9 cellular contexts compared by ENCODE assay signal in genomic region chr17:15998031-15998574, GRCh38. TPM values are rescaled to one million over a fixed set of nuclear protein-coding genes. Genes with fewer than 3 reads are reported as not detected.
A peak's percentile ranks its signal among the peaks of the same experiment; 100 is the strongest.
DNase-seq lines count a peak whose midpoint lies in the region; ATAC-seq and TF ChIP-seq lines count a peak whose summit lies in the region.
"Had no signal": no experiment of that assay in that cellular context is flagged by ENCODE, and none has a peak within 500 bp of the region (broad histone marks: within the 10 kb centered on the region; RNA-seq: fewer than 3 reads in every experiment).

No MANE protein-coding gene starts in this region.

- TF ChIP-seq EP300 in esophagus muscularis mucosa (IDR thresholded peaks at IDR 0.05) = no peak

- TF ChIP-seq POLR2A in esophagus muscularis mucosa (IDR thresholded peaks at IDR 0.05; ENCODE audit: low read depth) (no peak), spleen (IDR thresholded peaks at IDR 0.05) (no peak)

- DNase-seq in SKM-1 treated with dmso at 0.1 percent for 144 hours (lab: John Stamatoyannopoulos, UW; ENCODE audit: unreplicated experiment) (peak; percentile 57), SKM-1 (lab: John Stamatoyannopoulos, UW; ENCODE audit: unreplicated experiment) (no peak), PC-9 (no peak), esophagus muscularis mucosa (ENCODE audit: extremely low spot score) (no peak), spleen (no peak), NCI-H1105 (lab: John Stamatoyannopoulos, UW) (no peak), NCI-H510A treated with DMSO at 0.1 percent for 48 hours (lab: John Stamatoyannopoulos, UW) (no peak)
- DNase-seq: activated naive CD4-positive, alpha-beta T cell had no signal

- H3K79me2 ChIP-seq in PC-9 (ENCODE audit: low read depth) = peaks cover 45% of the 10 kb centered on the region

- POLR2A ChIA-PET in PC-9 (lab: Charles Lee; ENCODE audit: unreplicated experiment) = interaction anchor here (0.6 to 0.7 kb wide), 3 partner anchors 12 to 52 kb away, joined by 5 to 19 read pairs (median 5); no protein-coding TSS in a partner anchor

- H3K27ac ChIP-seq in PC-9 (peak overlapping the region; percentile 97), esophagus muscularis mucosa (replicated peaks in 1 of 4) (peak overlapping the region; percentile 91 to 98 (median 98)), spleen (peak overlapping the region in 6 of 8 donors; percentile 93 to 99 (median 96))

- peaks cover 9% of the 10 kb centered on the region; the same call in 1 of the 2 replicates for H3K9me3 ChIP-seq in PC-9 (ENCODE audit: insufficient read depth, low read depth)
- H3K9me3 ChIP-seq in esophagus muscularis mucosa = no peaks in the 10 kb centered on the region
- no peaks in the 10 kb centered on the region for H3K9me3 ChIP-seq in spleen

- H2AFZ ChIP-seq in PC-9 = no peak overlapping the region

- H4K20me1 ChIP-seq in PC-9 (ENCODE audit: insufficient read depth) = peaks cover 8% of the 10 kb centered on the region; the same call in 1 of the 2 replicates

- no TSS peak for BruUV-seq in PC-9 (replicated peaks; lab: Mats Ljungman, UMichigan)

- H3K4me3 ChIP-seq in PC-9 (peak overlapping the region; percentile 85; the same call in 1 of the 2 replicates), esophagus muscularis mucosa (peak overlapping the region in 3 of 4 donors; percentile 74 to 93 (median 84)), spleen (peak overlapping the region in 4 of 8 donors; percentile 71 to 93 (median 73))

- peak overlapping the region; percentile 89 for H3K4me2 ChIP-seq in PC-9

- H3K36me3 ChIP-seq in PC-9 (ENCODE audit: low read depth) (peaks cover 20% of the 10 kb centered on the region), esophagus muscularis mucosa (peaks cover 12 to 43% (median 25%) of the 10 kb centered on the region in 4 donors), spleen (peaks cover 0 to 52% (median 14%) of the 10 kb centered on the region in 6 donors)

- intact Hi-C loops in PC-9 (cut with micrococcal nuclease; ENCODE audit: unreplicated experiment) = loop anchor here (1.0 to 5.0 kb wide), 8 partner anchors 17 to 347 kb away; partner anchors contain the start of gene ADORA2B
- intact Hi-C loops in esophagus muscularis mucosa (cut with DNase I) = loop anchor here (2.0 to 10.0 kb wide), 2 partner anchors 53 to 169 kb away; partner anchors contain the start of gene ADORA2B
- intact Hi-C loops in spleen (cut with DNase I; ENCODE audit: low total_unique reads) = no loop called here

- CTCF ChIA-PET in PC-9 (lab: Charles Lee) = interaction anchor here (0.7 to 1.3 kb wide), 2 partner anchors 51 to 53 kb away, joined by 5 to 6 read pairs; partner anchors contain the start of gene ADORA2B

- no peak for TF ChIP-seq CTCF in PC-9 (conservative IDR thresholded peaks at IDR 0.05)
- no peak for TF ChIP-seq CTCF in esophagus muscularis mucosa (IDR thresholded peaks at IDR 0.05)
- TF ChIP-seq CTCF in spleen (IDR thresholded peaks at IDR 0.05 in 8 of 11, conservative IDR thresholded peaks at IDR 0.05 in 3 of 11) = no peak

- H3K27me3 ChIP-seq in PC-9 (ENCODE audit: insufficient read depth, low read depth) (no peaks in the 10 kb centered on the region), esophagus muscularis mucosa (no peaks in the 10 kb centered on the region), spleen (replicated peaks in 1 of 7) (no peaks in the 10 kb centered on the region)

- 74% methylated on average over 4 of the region's 4 CpGs for WGBS in esophagus muscularis mucosa
- 76 to 88% (median 83%) methylated on average over 4 of the region's 4 CpGs for WGBS in spleen, 5 donors

- H3K9me2 ChIP-seq in PC-9 (ENCODE audit: insufficient read depth) = no peaks in the 10 kb centered on the region

- peaks cover 20% of the 10 kb centered on the region for H3F3A ChIP-seq in PC-9 (ENCODE audit: insufficient read depth, low read depth)

- H3K4me1 ChIP-seq in PC-9 (replicated peaks; ENCODE audit: insufficient read depth) (peaks cover 21% of the 10 kb centered on the region), esophagus muscularis mucosa (peaks cover 13 to 34% (median 30%) of the 10 kb centered on the region in 4 donors), spleen (peaks cover 12 to 71% (median 36%) of the 10 kb centered on the region in 6 donors)

- no peak for ATAC-seq in GM21737 (IDR thresholded peaks at IDR 0.05; ENCODE audit: unreplicated experiment)

RNA-seq across cellular contexts. Expression of gene ZSWIM7, which starts 1.4 kb away (rescaled TPM):
- total RNA-seq in PC-9 (2021) (13.0 and 19.1 TPM in 2 replicates), esophagus muscularis mucosa (10 to 100 TPM; 16.2 to 22.7 (median 17.5) TPM), spleen (10 to 100 TPM; 13.4 to 40.4 (median 20.7) TPM)
- 10 to 100 TPM; 32.8 to 47.6 (median 42.3) TPM for polyA plus RNA-seq in spleen

RNA-seq across cellular contexts. Expression of gene TTC19, which starts 1.5 kb away (rescaled TPM):
- total RNA-seq in PC-9 (2021) = 53.5 and 74.7 TPM in 2 replicates
- total RNA-seq in esophagus muscularis mucosa = 10 to 100 TPM; 40.9 to 56.4 (median 50.5) TPM
- 10 to 100 TPM; 29.9 to 59.9 (median 36.6) TPM for total RNA-seq in spleen
- polyA plus RNA-seq in spleen = 10 to 100 TPM; 14.6 to 20.3 (median 15.2) TPM

RNA-seq across cellular contexts. Expression of gene ADORA2B, which starts 53.2 kb away (rescaled TPM):
- total RNA-seq in PC-9 (2021) (32.6 and 42.7 TPM in 2 replicates), esophagus muscularis mucosa (under 1 TPM; 0.26 to 0.75 (median 0.37) TPM), spleen (1 to 10 TPM in 2 of 7 donors, under 1 TPM in 3, not detected in 2; 0.77 to 2.7 (median 0.92) TPM)
- polyA plus RNA-seq in spleen = under 1 TPM; 0.13 to 0.23 (median 0.16) TPM
